Comparison of ENCODE assay signal across 22 cellular contexts in genomic region chr7:34207810-34208209, GRCh38.
"Had no signal": no experiment of that assay in that cellular context is flagged by ENCODE, and none has a peak within 500 bp of the region (broad histone marks: within the 10 kb centered on the region; RNA-seq: fewer than 3 reads in every experiment).

No MANE protein-coding gene starts in this region.

- H3K27me3 Mint-ChIP-seq: activated CD4-positive, alpha-beta T cell treated with anti-CD3 and anti-CD28 coated beads, Interleukin-2, amount 10 ng/mL, durations not matched to agents 24 days and 14 days; brain; stimulated activated naive B cell treated with anti-CD40 and anti-IgM and Interleukin-4, amounts not matched to agents 10 μg/mL and 1 μg/mL and 100 μg/mL, for 72 hours had no signal

- H3K4me3 ChIP-seq: colonic mucosa, ovary, psoas muscle, spleen, upper lobe of right lung had no signal

- H3K4me3 Mint-ChIP-seq: activated CD4-positive, alpha-beta T cell treated with anti-CD3 and anti-CD28 coated beads, Interleukin-2, amount 10 ng/mL, durations not matched to agents 24 days and 14 days; activated CD8-positive, alpha-beta T cell treated with anti-CD3 and anti-CD28 coated beads for 36 hours; activated T-helper 17 cell treated with anti-CD3 and anti-CD28 coated beads, Interleukin-2, amount 50 U/mL, for 72 hours; brain; natural killer cell; stimulated activated naive B cell treated with anti-CD40 and anti-IgM and Interleukin-4, amounts not matched to agents 10 μg/mL and 1 μg/mL and 100 μg/mL, for 72 hours; T-helper 2 cell treated with Interferon-gamma antibody and Interleukin-4, amounts not matched to agents 5 μg/mL and 100 μg/mL, for 36 hours had no signal

- H3K9me3 Mint-ChIP-seq: stimulated activated naive B cell treated with anti-CD40 and anti-IgM and Interleukin-4, amounts not matched to agents 10 μg/mL and 1 μg/mL and 100 μg/mL, for 72 hours had no signal

- H3K4me1 ChIP-seq: colonic mucosa, foreskin keratinocyte, psoas muscle, spleen, upper lobe of right lung had no signal

- H3K27me3 ChIP-seq: colonic mucosa, foreskin keratinocyte, ovary, spleen, upper lobe of right lung had no signal

- FAIRE-seq: islet of Langerhans had no signal

- H3K36me3 Mint-ChIP-seq: brain; natural killer cell; stimulated activated naive B cell treated with anti-CD40 and anti-IgM and Interleukin-4, amounts not matched to agents 10 μg/mL and 1 μg/mL and 100 μg/mL, for 72 hours had no signal

- H3K9me3 ChIP-seq: colonic mucosa, ovary, psoas muscle, upper lobe of right lung had no signal

- H3K4me1 Mint-ChIP-seq: activated CD4-positive, alpha-beta T cell treated with anti-CD3 and anti-CD28 coated beads, Interleukin-2, amount 10 ng/mL, durations not matched to agents 24 days and 14 days; activated T-helper 17 cell treated with anti-CD3 and anti-CD28 coated beads, Interleukin-2, amount 50 U/mL, for 72 hours; brain; natural killer cell; stimulated activated naive B cell treated with anti-CD40 and anti-IgM and Interleukin-4, amounts not matched to agents 10 μg/mL and 1 μg/mL and 100 μg/mL, for 72 hours had no signal

- H3K27ac ChIP-seq: colonic mucosa, foreskin keratinocyte, ovary, psoas muscle, spleen, upper lobe of right lung had no signal

- H3K27ac Mint-ChIP-seq: activated CD4-positive, alpha-beta T cell treated with anti-CD3 and anti-CD28 coated beads, Interleukin-2, amount 10 ng/mL, durations not matched to agents 24 days and 14 days; activated CD8-positive, alpha-beta T cell treated with anti-CD3 and anti-CD28 coated beads for 36 hours; activated T-helper 17 cell treated with anti-CD3 and anti-CD28 coated beads, Interleukin-2, amount 50 U/mL, for 72 hours; brain; natural killer cell; stimulated activated naive B cell treated with anti-CD40 and anti-IgM and Interleukin-4, amounts not matched to agents 10 μg/mL and 1 μg/mL and 100 μg/mL, for 72 hours; T-helper 2 cell treated with Interferon-gamma antibody and Interleukin-4, amounts not matched to agents 5 μg/mL and 100 μg/mL, for 36 hours had no signal

- H3K36me3 ChIP-seq: colonic mucosa, ovary, spleen, upper lobe of right lung had no signal

- DNase-seq: activated CD4-positive, alpha-beta T cell treated with anti-CD3 and anti-CD28 coated beads, Interleukin-2, amount 10 ng/mL, durations not matched to agents 24 days and 14 days; activated CD8-positive, alpha-beta T cell treated with anti-CD3 and anti-CD28 coated beads for 36 hours; activated naive CD4-positive, alpha-beta T cell treated with Interleukin-2 at 50 U/mL for 16 hours; activated T-cell treated with anti-CD3 and anti-CD28 coated beads, Interleukin-2, amount 50 U/mL, for 1 hour; anterior cingulate cortex; central memory CD4-positive, alpha-beta T cell; colonic mucosa; erythroblast; foreskin keratinocyte; glutamatergic neuron; hippocampal formation; left cardiac atrium; natural killer cell; ovary; psoas muscle; spleen; stimulated activated naive B cell treated with anti-CD40 and anti-IgM and Interleukin-4, amounts not matched to agents 10 μg/mL and 1 μg/mL and 100 μg/mL, for 72 hours; upper lobe of right lung had no signal
